Comparison of ENCODE assay signal across 8 cellular contexts in the genomic region with DNA sequence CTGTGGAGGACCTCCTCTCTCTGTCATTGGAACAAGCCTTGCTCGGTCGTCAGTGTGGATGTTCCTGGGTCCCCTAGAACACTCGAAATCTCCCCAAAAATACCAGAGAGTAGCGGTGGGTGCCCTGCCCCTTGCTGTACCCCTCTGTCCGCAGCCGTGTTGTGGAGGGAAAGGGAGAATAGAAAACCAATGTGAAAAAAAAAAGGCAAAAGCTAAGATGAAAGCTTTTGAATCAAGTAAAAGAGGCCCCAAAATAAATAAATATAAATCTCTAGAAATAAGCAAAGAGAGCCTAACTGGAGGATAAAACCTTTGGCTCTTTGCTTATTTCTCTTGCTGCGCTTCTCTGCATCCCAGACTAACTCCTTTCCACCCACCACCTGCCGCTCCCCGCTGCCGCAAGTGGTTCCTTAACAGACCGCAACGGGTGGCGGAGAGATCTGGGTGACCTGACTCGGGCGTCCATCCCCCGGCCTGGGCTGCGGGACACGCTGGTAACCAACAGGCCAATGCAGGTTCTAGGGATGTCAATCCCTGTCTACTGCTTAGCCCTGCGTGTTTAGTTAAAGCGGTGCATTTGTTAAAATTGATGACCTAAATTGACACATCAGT.
A peak's percentile ranks its signal among the peaks of the same experiment; 100 is the strongest.
DNase-seq lines count a peak whose midpoint lies in the region; TF ChIP-seq lines count a peak whose summit lies in the region.

No MANE protein-coding gene starts in this region.

- peaks cover 63% of the 10 kb centered on the region for H3K27me3 ChIP-seq in HUES64 (ENCODE audit: insufficient read depth, low read length)

- peaks cover 21% of the 10 kb centered on the region for H3K9me3 Mint-ChIP-seq in nephron progenitor cell

- peak overlapping the region; percentile 73 for H3K4me3 ChIP-seq in HUES64 (ENCODE audit: low read length)

- H3K36me3 Mint-ChIP-seq in nephron progenitor cell (ENCODE audit: low read depth) = peaks cover 16% of the 10 kb centered on the region

- in situ Hi-C loops in GM13977 (cut with MboI; ENCODE audit: low pct_unique_long_range_greater_than_20kb, low sequenced_read_pairs, unreplicated experiment) = no loop called here

- DNase-seq in DMS 273 (lab: John Stamatoyannopoulos, UW; ENCODE audit: unreplicated experiment) (peak; percentile 76), cerebellum (ENCODE audit: low spot score) (peak; percentile 68), nephron progenitor cell (peak; percentile 49), NCI-H187 (lab: John Stamatoyannopoulos, UW) (no peak), GM13977 (ENCODE audit: low spot score) (no peak), SW 1271 (lab: John Stamatoyannopoulos, UW) (no peak)
- no peak for DNase-seq in activated CD8-positive, alpha-beta memory T cell treated with anti-CD3 and anti-CD28 coated beads for 24 hours

- H3K27ac Mint-ChIP-seq in nephron progenitor cell = no peak overlapping the region

- 0 out of 2 replicates have a peak overlapping the region, but pooled peaks have one; percentile 12 for H3K9ac ChIP-seq in HUES64 (ENCODE audit: low read depth, low read length)

- peaks cover 40% of the 10 kb centered on the region for H3K4me1 Mint-ChIP-seq in nephron progenitor cell

- H3K27me3 Mint-ChIP-seq in nephron progenitor cell (ENCODE audit: low read depth, poor library complexity) = peaks cover 53% of the 10 kb centered on the region

- H3K36me3 ChIP-seq in HUES64 (ENCODE audit: insufficient read depth, low read length) = no peaks in the 10 kb centered on the region

- no peak overlapping the region for H3K27ac ChIP-seq in HUES64 (ENCODE audit: low read depth, low read length)

- H3K4me1 ChIP-seq in HUES64 (ENCODE audit: insufficient read depth, low read length) = no peaks in the 10 kb centered on the region; the same call in 1 of the 2 replicates

- TF ChIP-seq CTCF in nephron progenitor cell (IDR thresholded peaks at IDR 0.05) (no peak), GM13977 (IDR thresholded peaks at IDR 0.05; ENCODE audit: extremely low read depth, insufficient read depth, missing control alignments) (no peak)

- no peaks in the 10 kb centered on the region for H3K9me3 ChIP-seq in HUES64 (ENCODE audit: insufficient read depth, low read depth, low read length)

- H3K4me3 Mint-ChIP-seq in nephron progenitor cell = peak overlapping the region; percentile 87

- 3% methylated on average over 20 of the region's 20 CpGs for WGBS in HUES64

Comparison
In these comparisons a context has a peak if more than half of its experiments do, and no peak if none do; other contexts are left out.
1. DNase-seq: peak in DMS 273 (single experiment), cerebellum (single experiment) and nephron progenitor cell (single experiment); none in NCI-H187 (0 of 2), GM13977 (single experiment), SW 1271 (0 of 2) and activated CD8-positive, alpha-beta memory T cell treated with anti-CD3 and anti-CD28 coated beads for 24 hours (single experiment).